In genomic region chr2:54810236-54810635, GRCh38 we compare ENCODE assay signal across 25 cellular contexts.
"Had no signal": no experiment of that assay in that cellular context is flagged by ENCODE, and none has a peak within 500 bp of the region (broad histone marks: within the 10 kb centered on the region; RNA-seq: fewer than 3 reads in every experiment).

No MANE protein-coding gene starts in this region.

- H3K27ac ChIP-seq: colonic mucosa, esophagus muscularis mucosa, ovary, psoas muscle, sigmoid colon, thoracic aorta, tibial nerve, vagina had no signal

- H3K4me3 Mint-ChIP-seq: dendritic cell treated with granulocyte-macrophage colony-stimulating factor and Interleukin-4, amounts not matched to agents 40 ng/mL and 50 ng/mL, for 4 days; endodermal cell; natural killer cell; stimulated activated naive B cell treated with anti-CD40 and anti-IgM and Interleukin-4, amounts not matched to agents 10 μg/mL and 1 μg/mL and 100 μg/mL, for 72 hours; stimulated activated naive CD8-positive, alpha-beta T cell treated with anti-CD3 and anti-CD28 coated beads, Interleukin-15, Interleukin-2, amounts not matched to agents 100 ng/mL and 50 ng/mL, for 24 hours had no signal

- ATAC-seq: left lobe of liver; right cardiac atrium; stimulated activated naive B cell treated with anti-CD40 and anti-IgM and Interleukin-4, amounts not matched to agents 10 μg/mL and 1 μg/mL and 100 μg/mL, for 72 hours had no signal

- H3K9me3 Mint-ChIP-seq: dendritic cell treated with granulocyte-macrophage colony-stimulating factor and Interleukin-4, amounts not matched to agents 40 ng/mL and 50 ng/mL, for 4 days; natural killer cell had no signal

- H3K36me3 Mint-ChIP-seq: natural killer cell; stimulated activated naive B cell treated with anti-CD40 and anti-IgM and Interleukin-4, amounts not matched to agents 10 μg/mL and 1 μg/mL and 100 μg/mL, for 72 hours had no signal

- H3K27ac Mint-ChIP-seq: dendritic cell treated with granulocyte-macrophage colony-stimulating factor and Interleukin-4, amounts not matched to agents 40 ng/mL and 50 ng/mL, for 4 days; endodermal cell; natural killer cell; stimulated activated naive B cell treated with anti-CD40 and anti-IgM and Interleukin-4, amounts not matched to agents 10 μg/mL and 1 μg/mL and 100 μg/mL, for 72 hours; stimulated activated naive CD8-positive, alpha-beta T cell treated with anti-CD3 and anti-CD28 coated beads, Interleukin-15, Interleukin-2, amounts not matched to agents 100 ng/mL and 50 ng/mL, for 24 hours had no signal

- DNase-seq: colonic mucosa; effector CD8-positive, alpha-beta T cell; endodermal cell; foreskin melanocyte; head of caudate nucleus; midbrain; natural killer cell; occipital lobe; ovary; posterior cingulate gyrus; psoas muscle; right cardiac atrium; sigmoid colon; stimulated activated CD4-positive, alpha-beta T cell treated with anti-CD3 and anti-CD28 coated beads, Interleukin-15, amount 100 ng/mL, for 24 hours; stimulated activated CD4-positive, alpha-beta T cell treated with anti-CD3 and anti-CD28 coated beads, Interleukin-2, amount 100 ng/mL, for 48 hours; stimulated activated naive B cell treated with anti-CD40 and anti-IgM and Interleukin-4, amounts not matched to agents 10 μg/mL and 1 μg/mL and 100 μg/mL, for 72 hours had no signal

- H3K4me3 ChIP-seq: colonic mucosa, esophagus muscularis mucosa, lung, ovary, psoas muscle, sigmoid colon, skin epidermis, thoracic aorta, tibial nerve, vagina had no signal

- H3K4me1 ChIP-seq: colonic mucosa, esophagus muscularis mucosa, psoas muscle, tibial nerve, vagina had no signal

- H3K27me3 ChIP-seq: colonic mucosa, esophagus muscularis mucosa, ovary, sigmoid colon, tibial nerve, vagina had no signal

- H3K9me3 ChIP-seq: colonic mucosa, ovary, tibial nerve, vagina had no signal

- H3K4me1 Mint-ChIP-seq: natural killer cell; stimulated activated naive B cell treated with anti-CD40 and anti-IgM and Interleukin-4, amounts not matched to agents 10 μg/mL and 1 μg/mL and 100 μg/mL, for 72 hours had no signal

- H3K36me3 ChIP-seq: colonic mucosa, esophagus muscularis mucosa, ovary, sigmoid colon, thoracic aorta, tibial nerve, vagina had no signal
